Comparison of ENCODE assay signal across 13 cellular contexts in the genomic region with DNA sequence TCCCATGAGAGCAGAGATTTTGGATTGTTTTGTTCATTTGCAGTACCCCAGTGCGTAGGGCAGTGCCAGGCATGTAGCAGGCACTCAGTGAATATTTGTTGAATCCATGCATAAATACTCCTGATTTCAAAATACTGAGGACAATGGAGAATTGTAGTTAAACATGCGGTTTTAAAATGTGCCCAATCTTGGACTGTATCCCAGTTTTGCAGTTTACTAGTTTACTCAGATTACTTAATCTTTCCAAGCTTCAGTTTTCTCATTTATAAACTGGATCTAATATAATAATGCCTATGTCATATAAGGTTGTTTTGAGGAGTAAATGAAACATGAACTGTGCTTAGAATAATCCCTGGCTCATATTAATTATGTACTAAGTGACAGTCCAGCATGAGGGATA. TPM values are rescaled to one million over a fixed set of nuclear protein-coding genes. Genes with fewer than 3 reads are reported as not detected.
DNase-seq lines count a peak whose midpoint lies in the region; ATAC-seq, FAIRE-seq and TF ChIP-seq lines count a peak whose summit lies in the region.
"Had no signal": no experiment of that assay in that cellular context is flagged by ENCODE, and none has a peak within 500 bp of the region (broad histone marks: within the 10 kb centered on the region; RNA-seq: fewer than 3 reads in every experiment).

No MANE protein-coding gene starts in this region.

- H3K9me2 ChIP-seq in PC-3 (replicated peaks; ENCODE audit: low read length), result no peaks in the 10 kb centered on the region

- H3K9me3 ChIP-seq in PC-3 (ENCODE audit: low read length), result no peaks in the 10 kb centered on the region
- no peaks in the 10 kb centered on the region for H3K9me3 ChIP-seq in subcutaneous abdominal adipose tissue (ENCODE audit: control insufficient read depth in 5 of 5, low read length in 5 of 5)
- H3K9me3 ChIP-seq: SJSA1 had no signal

- DNase-seq in GM18507 (ENCODE audit: extremely low spot score, insufficient read length, low read depth) (no peak), PC-3 (peak; percentile 91), fibroblast of the aortic adventitia (ENCODE audit: low read depth) (peak; percentile 24)
- no peak for DNase-seq in activated T-cell treated with anti-CD3 and anti-CD28 coated beads, Interleukin-2, amount 50 U/mL, for 48 hours
- DNase-seq: activated B cell treated with CpG ODN at 0.5 μM for 24 hours, islet precursor cell, NCI-H524 treated with DMSO at 0.1 percent for 48 hours, nephron progenitor cell had no signal

- ATAC-seq in PC-3 (peak; percentile 64), HG02678 (IDR thresholded peaks at IDR 0.05; ENCODE audit: unreplicated experiment) (no peak), HG02885 (IDR thresholded peaks at IDR 0.05; ENCODE audit: poor library complexity, unreplicated experiment) (no peak), GM21360 (IDR thresholded peaks at IDR 0.05; ENCODE audit: unreplicated experiment) (no peak)

- H3K36me3 ChIP-seq in PC-3 (ENCODE audit: low read depth, low read length) (no peaks in the 10 kb centered on the region), subcutaneous abdominal adipose tissue (ENCODE audit: control insufficient read depth in 5 of 5, insufficient read depth in 5 of 5, low read length in 5 of 5) (peaks cover 2 to 10% (median 4%) of the 10 kb centered on the region in 5 donors)

- POLR2A ChIA-PET in PC-3 (lab: Charles Lee; ENCODE audit: unreplicated experiment), result interaction anchor here (0.6 kb wide), 2 partner anchors 38 to 251 kb away, joined by 3 to 5 read pairs; no protein-coding TSS in a partner anchor

- H3K27ac ChIP-seq in PC-3 (ENCODE audit: low read length), result peak overlapping the region; percentile 88
- H3K27ac ChIP-seq in subcutaneous abdominal adipose tissue (ENCODE audit: low read depth, low read length), result peak overlapping the region; percentile 60
- H3K27ac ChIP-seq: SJSA1 had no signal

- H3F3A ChIP-seq in PC-3 (ENCODE audit: low read length, unreplicated experiment), result peaks cover 19% of the 10 kb centered on the region

- TF ChIP-seq CTCF in PC-3 (conservative IDR thresholded peaks at IDR 0.05; ENCODE audit: low read depth, low read length) (no peak), fibroblast of the aortic adventitia (IDR thresholded peaks at IDR 0.05; ENCODE audit: insufficient read depth, low read length) (no peak)

- H3K4me2 ChIP-seq in PC-3 (ENCODE audit: low read length), result peak overlapping the region; percentile 60

- H3K27me3 ChIP-seq in PC-3 (ENCODE audit: low read length) (no peaks in the 10 kb centered on the region), subcutaneous abdominal adipose tissue (ENCODE audit: control insufficient read depth in 5 of 5, insufficient read depth in 4 of 5, low read length in 5 of 5) (no peaks in the 10 kb centered on the region)
- H3K27me3 ChIP-seq: SJSA1 had no signal

- CTCF ChIA-PET in PC-3 (lab: Charles Lee), result interaction anchor here (0.8 kb wide), 1 partner anchor 86 kb away, joined by 4 read pairs; no protein-coding TSS in a partner anchor

- H3K4me3 ChIP-seq in PC-3 (ENCODE audit: low read length) (no peak overlapping the region), fibroblast of the aortic adventitia (ENCODE audit: low read depth, low read length) (no peak overlapping the region), subcutaneous abdominal adipose tissue (ENCODE audit: low read depth in 1 of 5, low read length in 5 of 5) (no peak overlapping the region)
- H3K4me3 ChIP-seq: SJSA1 had no signal

- no TSS peak for BruUV-seq in PC-3 (replicated peaks; lab: Mats Ljungman, UMichigan)

- H3K79me2 ChIP-seq in PC-3 (ENCODE audit: low read length), result no peaks in the 10 kb centered on the region

- H3K9ac ChIP-seq in PC-3 (ENCODE audit: low read length) (peak overlapping the region; percentile 37), subcutaneous abdominal adipose tissue (ENCODE audit: low read length in 5 of 5) (no peak overlapping the region)

- H4K20me1 ChIP-seq in PC-3 (ENCODE audit: low read length), result no peaks in the 10 kb centered on the region

- H3K4me1 ChIP-seq in PC-3 (ENCODE audit: insufficient read depth, low read length), result peaks cover 54% of the 10 kb centered on the region
- peaks cover 5 to 53% (median 33%) of the 10 kb centered on the region in 5 donors for H3K4me1 ChIP-seq in subcutaneous abdominal adipose tissue (ENCODE audit: control insufficient read depth in 5 of 5, insufficient read depth in 5 of 5, low read length in 5 of 5)
- H3K4me1 ChIP-seq: SJSA1 had no signal

- FAIRE-seq in GM18507 (lab: Jason Lieb, UNC), result peak; percentile 49

- intact Hi-C loops in PC-3 (cut with micrococcal nuclease), result loop anchor here (1.0 to 5.0 kb wide), 4 partner anchors 38 to 262 kb away; a partner anchor contains a TSS

- H2AFZ ChIP-seq in PC-3 (ENCODE audit: low read length), result no peak overlapping the region

RNA-seq across cellular contexts. Expression of a gene that starts 39.0 kb away (rescaled TPM):
- total RNA-seq in PC-3 (2014; rRNA removed), result 2.1 and 2.5 TPM in 2 replicates
- total RNA-seq in fibroblast of the aortic adventitia (ENCODE audit: low replicate concordance), result 6.3 and 7.0 TPM in 2 replicates

Comparison
In these comparisons a context has a peak if more than half of its experiments do, and no peak if none do; other contexts are left out.
1. DNase-seq: peak in PC-3 (single experiment) and fibroblast of the aortic adventitia (single experiment); none in GM18507 (single experiment) and activated T-cell treated with anti-CD3 and anti-CD28 coated beads, Interleukin-2, amount 50 U/mL, for 48 hours (0 of 2).